8 cellular contexts compared by ENCODE assay signal in the genomic region with DNA sequence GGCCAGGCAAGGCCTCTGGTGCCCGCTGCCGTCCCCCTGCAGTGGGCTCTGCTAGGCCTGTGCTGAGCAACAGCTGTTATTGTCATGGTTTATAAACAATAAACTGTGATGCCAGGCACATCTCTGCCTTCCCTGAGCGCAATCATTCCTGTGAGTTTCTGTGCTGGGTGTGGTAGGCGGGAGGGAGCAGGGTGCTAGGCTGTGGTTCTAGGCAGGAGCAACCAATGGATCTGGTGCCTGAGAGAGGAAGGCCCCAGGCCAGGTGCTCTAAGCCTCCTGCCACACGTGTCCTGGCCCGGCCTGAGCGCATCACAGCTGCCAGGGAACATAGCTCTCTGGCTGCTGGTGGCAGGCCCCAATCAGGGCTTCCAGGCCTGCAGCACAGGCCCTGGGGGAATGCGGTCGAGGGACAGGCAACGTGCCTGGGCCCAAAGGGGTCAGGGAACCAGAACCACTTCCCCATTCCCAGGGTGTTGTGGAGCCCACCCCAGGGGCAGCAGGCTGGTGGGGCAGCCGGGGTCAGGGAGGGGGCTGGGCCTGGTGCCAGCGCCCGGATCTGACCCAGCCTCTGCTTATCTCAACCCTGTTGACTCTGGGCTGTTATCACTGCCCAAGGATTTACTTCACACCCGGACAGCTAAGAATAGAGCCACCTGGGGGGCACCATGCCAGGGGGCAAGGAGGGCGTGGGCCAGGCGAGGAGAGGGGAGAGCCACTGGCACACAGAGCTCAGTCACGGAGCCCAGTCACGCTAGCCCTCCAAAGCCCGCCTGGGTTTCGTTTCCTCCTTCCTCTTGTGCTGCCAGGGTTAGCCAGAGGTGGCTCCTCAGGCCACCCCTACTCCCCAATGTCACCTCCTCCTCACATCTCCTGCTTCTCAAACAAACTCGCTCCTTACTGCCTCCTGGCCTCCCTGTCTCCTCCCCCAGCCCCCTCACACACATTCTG. TPM values are rescaled to one million over a fixed set of nuclear protein-coding genes. Genes with fewer than 3 reads are reported as not detected.
A peak's percentile ranks its signal among the peaks of the same experiment; 100 is the strongest.
DNase-seq lines count a peak whose midpoint lies in the region; ATAC-seq and TF ChIP-seq lines count a peak whose summit lies in the region.

No MANE protein-coding gene starts in this region.

- TF ChIP-seq CTCF in GM12873 (IDR thresholded peaks at IDR 0.05; ENCODE audit: insufficient read depth, low read depth, low read length, missing control alignments) = peak; percentile 41
- TF ChIP-seq CTCF in NB4 (IDR thresholded peaks at IDR 0.05; ENCODE audit: low read depth, low read length) = no peak
- no peak for TF ChIP-seq CTCF in esophagus squamous epithelium (IDR thresholded peaks at IDR 0.05)
- TF ChIP-seq CTCF in upper lobe of left lung (IDR thresholded peaks at IDR 0.05) = no peak

- ATAC-seq in GM21526 (IDR thresholded peaks at IDR 0.05; ENCODE audit: low FRiP score, unreplicated experiment) (peak; percentile 51), upper lobe of left lung (ENCODE audit: low FRiP score in 2 of 2) (peak; percentile 76 to 83), GM18520 (IDR thresholded peaks at IDR 0.05; ENCODE audit: unreplicated experiment) (no peak)

- peak overlapping the region in 3 of 4 donors; percentile 17 to 73 (median 64) for H3K27ac ChIP-seq in esophagus squamous epithelium
- H3K27ac ChIP-seq in upper lobe of left lung = peak overlapping the region; percentile 44 to 84 (median 74)

- H3K36me3 ChIP-seq in esophagus squamous epithelium (no peaks in the 10 kb centered on the region), upper lobe of left lung (no peaks in the 10 kb centered on the region)

- no peak for TF ChIP-seq POLR2A in NB4 (IDR thresholded peaks at IDR 0.05; ENCODE audit: extremely low read depth, insufficient read length)
- TF ChIP-seq POLR2A in esophagus squamous epithelium (IDR thresholded peaks at IDR 0.05) = no peak
- peak in 2 of 4 donors; percentile 15 to 26 for TF ChIP-seq POLR2A in upper lobe of left lung (IDR thresholded peaks at IDR 0.05)

- peak in 2 of 4 donors; percentile 45 to 51 for TF ChIP-seq EP300 in upper lobe of left lung (IDR thresholded peaks at IDR 0.05)

- DNase-seq in NB4 (ENCODE audit: low read depth) (peak; percentile 52), esophagus squamous epithelium (lab: John Stamatoyannopoulos, UW) (no peak), upper lobe of left lung (peak; percentile 81 to 85), cerebellar nuclear complex (lab: John Stamatoyannopoulos, UW) (no peak)
- DNase-seq in activated T-cell treated with anti-CD3 and anti-CD28 coated beads, Interleukin-2, amount 50 U/mL, for 48 hours = no peak

- intact Hi-C loops in esophagus squamous epithelium (cut with DNase I) = no loop called here

- 51 to 64% methylated on average over 7 to 8 of the region's 21 CpGs for WGBS in esophagus squamous epithelium, 2 donors
- 32 to 61% methylated on average over 9 to 19 of the region's 21 CpGs for WGBS in upper lobe of left lung, 2 donors

- H3K4me3 ChIP-seq in NB4 (ENCODE audit: low read depth, low read length) = no peak overlapping the region
- H3K4me3 ChIP-seq in esophagus squamous epithelium = no peak overlapping the region
- peak overlapping the region in 1 of 4 donors; percentile 50 for H3K4me3 ChIP-seq in upper lobe of left lung

- H3K9me3 ChIP-seq in esophagus squamous epithelium (no peaks in the 10 kb centered on the region), upper lobe of left lung (no peaks in the 10 kb centered on the region)

- H3K27me3 ChIP-seq in esophagus squamous epithelium (no peaks in the 10 kb centered on the region), upper lobe of left lung (no peaks in the 10 kb centered on the region)

- H3K4me1 ChIP-seq in esophagus squamous epithelium (peaks cover 0 to 43% (median 14%) of the 10 kb centered on the region in 3 donors), upper lobe of left lung (peaks cover 11 to 25% (median 16%) of the 10 kb centered on the region in 4 donors)

RNA-seq across cellular contexts. Expression of a gene that starts 11.5 kb away (rescaled TPM):
- total RNA-seq in esophagus squamous epithelium (under 1 TPM in 3 of 4 donors, not detected in 1; 0.30 to 0.53 (median 0.38) TPM), upper lobe of left lung (under 1 TPM in 3 of 6 donors, not detected in 3; 0.30 to 0.64 (median 0.57) TPM)

RNA-seq across cellular contexts. Expression of a gene that starts 12.0 kb away (rescaled TPM):
- total RNA-seq in esophagus squamous epithelium (100 to 1,000 TPM in 1 of 4 donors, 10 to 100 TPM in 3; 70.8 to 122 (median 73.8) TPM), upper lobe of left lung (100 to 1,000 TPM in 4 of 6 donors, 10 to 100 TPM in 2; 47.1 to 166 (median 131) TPM)

RNA-seq across cellular contexts. Expression of a gene that starts 22.6 kb away (rescaled TPM):
- total RNA-seq in esophagus squamous epithelium (10 to 100 TPM in 3 of 4 donors, 1 to 10 TPM in 1; 8.7 to 18.5 (median 11.1) TPM), upper lobe of left lung (10 to 100 TPM; 18.3 to 97.4 (median 27.6) TPM)

RNA-seq across cellular contexts. Expression of a gene that starts 23.4 kb away (rescaled TPM):
- 10 to 100 TPM; 34.0 to 59.1 (median 42.9) TPM for total RNA-seq in esophagus squamous epithelium
- 10 to 100 TPM; 23.0 to 68.4 (median 37.4) TPM for total RNA-seq in upper lobe of left lung

RNA-seq across cellular contexts. Expression of a gene that starts 44.8 kb away (rescaled TPM):
- total RNA-seq in esophagus squamous epithelium = 10 to 100 TPM; 33.1 to 67.7 (median 45.4) TPM
- total RNA-seq in upper lobe of left lung = 100 to 1,000 TPM in 2 of 6 donors, 10 to 100 TPM in 3, not detected in 1; 25.1 to 112 (median 67.5) TPM

Comparison
In these comparisons a context has a peak if more than half of its experiments do, and no peak if none do; other contexts are left out.
1. DNase-seq: peak in NB4 (single experiment) and upper lobe of left lung (2 of 2); none in esophagus squamous epithelium (single experiment), activated T-cell treated with anti-CD3 and anti-CD28 coated beads, Interleukin-2, amount 50 U/mL, for 48 hours (0 of 2) and cerebellar nuclear complex (0 of 2).